ENCODE assay signal across 9 cellular contexts in genomic region chr12:46268617-46269428, GRCh38. TPM values are rescaled to one million over a fixed set of nuclear protein-coding genes. Genes with fewer than 3 reads are reported as not detected.
DNase-seq lines count a peak whose midpoint lies in the region; ATAC-seq, FAIRE-seq and TF ChIP-seq lines count a peak whose summit lies in the region.
"Had no signal": no experiment of that assay in that cellular context is flagged by ENCODE, and none has a peak within 500 bp of the region (broad histone marks: within the 10 kb centered on the region; RNA-seq: fewer than 3 reads in every experiment).

SLC38A1 (minus strand) TSS chr12:46269043; CDS start chr12:46239800, 29,243 bp downstream.

- peak within 1 kb of the TSS; percentile 74 to 82 for H3K9ac ChIP-seq in kidney (ENCODE audit: low read length in 2 of 2)

- H3K9me3 ChIP-seq in kidney (ENCODE audit: control insufficient read depth in 1 of 2, low read length in 2 of 2), result no peaks in the 10 kb centered on the region

- FAIRE-seq in kidney (lab: Jason Lieb, UNC), result no peak
- FAIRE-seq: G401.6 had no signal

- intact Hi-C loops in kidney (cut with DNase I), result no loop called here

- DNase-seq in SIG-M5 treated with dmso at 0.1 percent for 504 hours (lab: John Stamatoyannopoulos, UW; ENCODE audit: unreplicated experiment) (peak; percentile 74), SIG-M5 (lab: John Stamatoyannopoulos, UW) (no peak), NCI-H2081 (lab: John Stamatoyannopoulos, UW) (peak; percentile 87 to 93), cardiac fibroblast (ENCODE audit: low read depth in 2 of 2) (peak; percentile 69 to 73), kidney (peak; percentile 96)
- DNase-seq in stimulated activated CD4-positive, alpha-beta T cell treated with anti-CD3 and anti-CD28 coated beads, Interleukin-15, amount 100 ng/mL, for 24 hours, result peak; percentile 87

- H3K27ac ChIP-seq in kidney (ENCODE audit: low read depth in 2 of 2, low read length in 2 of 2), result peak within 1 kb of the TSS; percentile 82 to 95

- H3K36me3 ChIP-seq in kidney (ENCODE audit: control insufficient read depth in 1 of 2, insufficient read depth in 2 of 2, low read length in 2 of 2), result no peaks in the 10 kb centered on the region

- TF ChIP-seq CTCF in WI38 (IDR thresholded peaks at IDR 0.05; ENCODE audit: low read depth, low read length), result no peak
- no peak for TF ChIP-seq CTCF in cardiac fibroblast (IDR thresholded peaks at IDR 0.05; ENCODE audit: low read depth, low read length)
- no peak for TF ChIP-seq CTCF in kidney (IDR thresholded peaks at IDR 0.05; ENCODE audit: borderline replicate concordance, extremely low read depth, insufficient read depth)

- H3K4me1 ChIP-seq in kidney (ENCODE audit: control insufficient read depth in 1 of 2, insufficient read depth in 1 of 2, low read depth in 1 of 2, low read length in 2 of 2), result peaks cover 0 to 21% of the 10 kb centered on the region in 2 donors

- peak; percentile 79 for ATAC-seq in HG03025 (IDR thresholded peaks at IDR 0.05; ENCODE audit: low FRiP score, unreplicated experiment)

- H3K4me3 ChIP-seq in WI38 (ENCODE audit: low read depth, low read length) (peak within 1 kb of the TSS; percentile 91), cardiac fibroblast (replicated peaks in 1 of 2; ENCODE audit: low read depth in 2 of 2, low read length in 2 of 2) (peak within 1 kb of the TSS; percentile 75 to 76), kidney (ENCODE audit: low read length in 2 of 2) (peak within 1 kb of the TSS; percentile 75 to 76)

RNA-seq across cellular contexts. Expression of gene SLC38A1, which starts in this region (rescaled TPM):
- total RNA-seq in kidney, result 124 TPM
- polyA plus RNA-seq in kidney (ENCODE audit: insufficient read depth, low read depth, low replicate concordance), result 13.3 TPM
